In the genomic region with DNA sequence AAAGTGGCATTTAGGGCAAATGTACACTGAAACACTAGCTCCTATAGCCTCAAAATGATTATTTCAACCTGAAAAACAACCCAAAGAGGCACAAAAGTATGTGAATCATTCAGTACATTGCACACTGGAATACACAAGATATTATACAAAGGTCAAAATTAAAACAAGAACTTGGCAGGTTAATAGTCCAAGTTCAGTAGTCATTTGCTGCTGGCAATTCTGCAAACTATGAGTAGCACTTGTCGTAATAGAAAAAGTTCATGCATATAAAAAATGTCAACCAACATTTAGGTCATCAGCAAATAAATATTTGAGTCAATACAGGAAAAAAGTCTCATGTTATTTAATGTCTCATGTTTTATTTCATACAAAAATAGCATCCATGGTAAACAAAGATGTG, we compare ENCODE assay signal across 1 cellular context.
TF ChIP-seq lines count a peak whose summit lies in the region.

No MANE protein-coding gene starts in this region.

TF ChIP-seq in IMR-90, 13 proteins besides CTCF, POLR2A, EP300 and RAD21:
- TF ChIP-seq RFX5 (IDR thresholded peaks at IDR 0.05; ENCODE audit: low read depth, low read length) (no peak), BHLHE40 (IDR thresholded peaks at IDR 0.05; ENCODE audit: low read depth, low read length) (no peak), RCOR1 (IDR thresholded peaks at IDR 0.05; ENCODE audit: insufficient replicate concordance, low read length) (no peak), FOS (IDR thresholded peaks at IDR 0.05; ENCODE audit: low read depth, low read length) (no peak), MXI1 (IDR thresholded peaks at IDR 0.05; ENCODE audit: borderline replicate concordance, low read depth, low read length) (no peak), NFE2L2 (IDR thresholded peaks at IDR 0.05; ENCODE audit: low read depth, low read length) (no peak), MAZ (IDR thresholded peaks at IDR 0.05; ENCODE audit: borderline replicate concordance, low read depth, low read length) (no peak), CHD1 (IDR thresholded peaks at IDR 0.05; ENCODE audit: low read depth, low read length) (no peak)
- TF ChIP-seq, protein P1, sequence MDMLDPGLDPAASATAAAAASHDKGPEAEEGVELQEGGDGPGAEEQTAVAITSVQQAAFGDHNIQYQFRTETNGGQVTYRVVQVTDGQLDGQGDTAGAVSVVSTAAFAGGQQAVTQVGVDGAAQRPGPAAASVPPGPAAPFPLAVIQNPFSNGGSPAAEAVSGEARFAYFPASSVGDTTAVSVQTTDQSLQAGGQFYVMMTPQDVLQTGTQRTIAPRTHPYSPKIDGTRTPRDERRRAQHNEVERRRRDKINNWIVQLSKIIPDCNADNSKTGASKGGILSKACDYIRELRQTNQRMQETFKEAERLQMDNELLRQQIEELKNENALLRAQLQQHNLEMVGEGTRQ (IDR thresholded peaks at IDR 0.05; ENCODE audit: low read depth, low read length), result no peak
TF ChIP-seq in IMR-90: peak in this region for 0.
